Comparison of ENCODE assay signal across 1 cellular context in genomic region chr14:87066221-87066817, GRCh38.
TF ChIP-seq lines count a peak whose summit lies in the region.

No MANE protein-coding gene starts in this region.

TF ChIP-seq in GM23338, 12 proteins besides CTCF, POLR2A, EP300 and RAD21 (continued from another document):
- TF ChIP-seq ZNF462 (CRISPR knock-in tag; IDR thresholded peaks at IDR 0.05): no peak
- TF ChIP-seq NANOG (IDR thresholded peaks at IDR 0.05; ENCODE audit: borderline replicate concordance): no peak
- TF ChIP-seq ZNF114 (CRISPR knock-in tag; IDR thresholded peaks at IDR 0.05): no peak
- TF ChIP-seq CREB1 (CRISPR knock-in tag; IDR thresholded peaks at IDR 0.05; ENCODE audit: low read depth): no peak
- no peak for TF ChIP-seq EZH2 (IDR thresholded peaks at IDR 0.05; ENCODE audit: low read depth, unreplicated experiment)
- TF ChIP-seq EZH2phosphoT487 (IDR thresholded peaks at IDR 0.05; ENCODE audit: unreplicated experiment): no peak
- TF ChIP-seq ZNF331 (CRISPR knock-in tag; IDR thresholded peaks at IDR 0.05; ENCODE audit: low read depth): no peak
